In genomic region chr17:30541802-30542201, GRCh38 we compare ENCODE assay signal across 25 cellular contexts.
"Had no signal": no experiment of that assay in that cellular context is flagged by ENCODE, and none has a peak within 500 bp of the region (broad histone marks: within the 10 kb centered on the region; RNA-seq: fewer than 3 reads in every experiment).

No MANE protein-coding gene starts in this region.

- H3K4me1 Mint-ChIP-seq: immature natural killer cell; naive thymus-derived CD8-positive, alpha-beta T cell; nephron progenitor cell had no signal

- H3K4me3 Mint-ChIP-seq: immature natural killer cell; naive thymus-derived CD8-positive, alpha-beta T cell; nephron progenitor cell; stimulated activated naive B cell treated with anti-CD40 and anti-IgM and Interleukin-4, amounts not matched to agents 10 μg/mL and 1 μg/mL and 100 μg/mL, for 72 hours; stimulated activated naive CD8-positive, alpha-beta T cell treated with anti-CD3 and anti-CD28 coated beads, Interleukin-15, Interleukin-2, amounts not matched to agents 100 ng/mL and 50 ng/mL, for 24 hours had no signal

- H3K36me3 Mint-ChIP-seq: naive thymus-derived CD8-positive, alpha-beta T cell had no signal

- H3K27me3 Mint-ChIP-seq: naive thymus-derived CD8-positive, alpha-beta T cell; stimulated activated naive B cell treated with anti-CD40 and anti-IgM and Interleukin-4, amounts not matched to agents 10 μg/mL and 1 μg/mL and 100 μg/mL, for 72 hours; stimulated activated naive CD8-positive, alpha-beta T cell treated with anti-CD3 and anti-CD28 coated beads, Interleukin-15, Interleukin-2, amounts not matched to agents 100 ng/mL and 50 ng/mL, for 24 hours had no signal

- H3K4me1 ChIP-seq: esophagus muscularis mucosa, foreskin keratinocyte, gastroesophageal sphincter, lower lobe of right lung, pancreas, right lobe of liver, tibial nerve, upper lobe of right lung, uterus had no signal

- H3K36me3 ChIP-seq: esophagus muscularis mucosa, lower lobe of right lung, neutrophil, pancreas, right lobe of liver, thoracic aorta, tibial nerve, upper lobe of right lung, uterus had no signal

- H3K27me3 ChIP-seq: dorsolateral prefrontal cortex, esophagus muscularis mucosa, gastroesophageal sphincter, neutrophil, pancreas, right lobe of liver, tibial nerve, upper lobe of right lung, uterus had no signal

- DNase-seq: dorsolateral prefrontal cortex; effector CD4-positive, alpha-beta T cell; foreskin keratinocyte; glutamatergic neuron; hypothalamus; immature natural killer cell; left ventricle myocardium superior; lower lobe of right lung; naive thymus-derived CD8-positive, alpha-beta T cell; nephron progenitor cell; pancreas; retina; right lobe of liver; small intestine; stimulated activated CD4-positive, alpha-beta T cell treated with anti-CD3 and anti-CD28 coated beads, Interleukin-15, amount 100 ng/mL, for 24 hours; stimulated activated CD4-positive, alpha-beta T cell treated with anti-CD3 and anti-CD28 coated beads, Interleukin-2, amount 100 ng/mL, for 48 hours; stimulated activated naive B cell treated with anti-CD40 and anti-IgM and Interleukin-4, amounts not matched to agents 10 μg/mL and 1 μg/mL and 100 μg/mL, for 72 hours; upper lobe of right lung; uterus had no signal

- H3K9me3 Mint-ChIP-seq: immature natural killer cell; naive thymus-derived CD8-positive, alpha-beta T cell; nephron progenitor cell; stimulated activated naive CD8-positive, alpha-beta T cell treated with anti-CD3 and anti-CD28 coated beads, Interleukin-15, Interleukin-2, amounts not matched to agents 100 ng/mL and 50 ng/mL, for 24 hours had no signal

- H3K9me3 ChIP-seq: esophagus muscularis mucosa, gastroesophageal sphincter, lower lobe of right lung, neutrophil, pancreas, right lobe of liver, thoracic aorta, tibial nerve, upper lobe of right lung, uterus had no signal

- ATAC-seq: foreskin keratinocyte; gastroesophageal sphincter; left ventricle myocardium superior; lower lobe of right lung; naive thymus-derived CD8-positive, alpha-beta T cell; pancreas; right lobe of liver; stimulated activated naive B cell treated with anti-CD40 and anti-IgM and Interleukin-4, amounts not matched to agents 10 μg/mL and 1 μg/mL and 100 μg/mL, for 72 hours; upper lobe of right lung had no signal

- H3K4me3 ChIP-seq: dorsolateral prefrontal cortex, esophagus muscularis mucosa, gastroesophageal sphincter, lower lobe of right lung, pancreas, right lobe of liver, thoracic aorta, tibial nerve, upper lobe of right lung, uterus had no signal

- H3K27ac ChIP-seq: dorsolateral prefrontal cortex, esophagus muscularis mucosa, foreskin keratinocyte, gastroesophageal sphincter, lower lobe of right lung, neutrophil, pancreas, right lobe of liver, thoracic aorta, tibial nerve, upper lobe of right lung, uterus had no signal

- H3K27ac Mint-ChIP-seq: immature natural killer cell; nephron progenitor cell; stimulated activated naive B cell treated with anti-CD40 and anti-IgM and Interleukin-4, amounts not matched to agents 10 μg/mL and 1 μg/mL and 100 μg/mL, for 72 hours; stimulated activated naive CD8-positive, alpha-beta T cell treated with anti-CD3 and anti-CD28 coated beads, Interleukin-15, Interleukin-2, amounts not matched to agents 100 ng/mL and 50 ng/mL, for 24 hours had no signal
